In genomic region chr16:82440336-82440735, GRCh38 we compare ENCODE assay signal across 1 cellular context.
TF ChIP-seq lines count a peak whose summit lies in the region.

No MANE protein-coding gene starts in this region.

TF ChIP-seq in H1, 55 proteins besides CTCF, POLR2A, EP300 and RAD21:
- TF ChIP-seq TEAD4 (IDR thresholded peaks at IDR 0.05; ENCODE audit: low read depth, low read length): 0 out of 2 replicates have a peak, but pooled peaks have one; percentile 30
- TF ChIP-seq, protein P1, sequence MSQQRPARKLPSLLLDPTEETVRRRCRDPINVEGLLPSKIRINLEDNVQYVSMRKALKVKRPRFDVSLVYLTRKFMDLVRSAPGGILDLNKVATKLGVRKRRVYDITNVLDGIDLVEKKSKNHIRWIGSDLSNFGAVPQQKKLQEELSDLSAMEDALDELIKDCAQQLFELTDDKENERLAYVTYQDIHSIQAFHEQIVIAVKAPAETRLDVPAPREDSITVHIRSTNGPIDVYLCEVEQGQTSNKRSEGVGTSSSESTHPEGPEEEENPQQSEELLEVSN (IDR thresholded peaks at IDR 0.05): no peak
